ENCODE assay signal across 1 cellular context in the genomic region with DNA sequence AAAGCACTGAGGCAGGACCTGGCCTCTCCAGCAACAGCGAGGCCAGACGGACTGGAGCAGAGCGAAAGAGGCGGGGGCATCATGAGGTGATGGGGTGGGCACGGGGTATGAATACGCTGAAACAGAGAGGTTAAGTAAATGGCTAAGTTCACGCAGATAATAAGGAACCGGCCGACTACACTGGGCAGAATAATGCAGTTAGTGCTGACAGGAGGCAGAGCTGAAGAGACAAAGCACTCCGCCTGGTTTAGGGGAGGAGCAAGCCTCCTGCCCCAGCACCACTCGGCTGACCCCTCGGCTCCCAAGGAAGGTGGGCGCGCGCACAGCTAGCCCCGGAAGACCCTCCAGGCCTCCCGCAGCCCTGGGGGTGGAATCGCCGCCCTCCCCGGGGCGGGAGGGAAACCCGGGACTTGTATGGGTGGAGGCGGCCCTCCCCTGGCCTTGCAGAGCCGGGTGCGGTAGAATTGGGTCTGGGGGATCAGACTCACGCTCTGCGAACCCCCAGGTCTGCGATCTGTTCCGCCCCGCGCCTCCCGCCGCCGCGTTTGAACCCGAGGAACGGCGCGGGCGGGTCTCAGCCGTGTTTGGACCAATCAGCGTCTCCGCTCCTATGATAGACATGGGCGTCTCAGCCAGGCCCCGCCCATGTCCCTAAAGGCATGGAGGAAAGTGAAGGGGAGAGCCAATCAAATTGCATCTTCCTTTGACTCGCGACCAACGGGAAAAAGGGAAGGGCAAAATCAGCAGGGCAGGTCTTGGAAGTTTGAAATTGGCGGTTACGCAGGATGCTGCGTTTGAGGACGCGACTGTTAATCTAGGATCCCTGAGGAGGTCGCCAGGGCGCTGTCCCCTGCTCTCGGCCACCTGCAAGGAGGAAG.
TF ChIP-seq lines count a peak whose summit lies in the region.

A gene with protein sequence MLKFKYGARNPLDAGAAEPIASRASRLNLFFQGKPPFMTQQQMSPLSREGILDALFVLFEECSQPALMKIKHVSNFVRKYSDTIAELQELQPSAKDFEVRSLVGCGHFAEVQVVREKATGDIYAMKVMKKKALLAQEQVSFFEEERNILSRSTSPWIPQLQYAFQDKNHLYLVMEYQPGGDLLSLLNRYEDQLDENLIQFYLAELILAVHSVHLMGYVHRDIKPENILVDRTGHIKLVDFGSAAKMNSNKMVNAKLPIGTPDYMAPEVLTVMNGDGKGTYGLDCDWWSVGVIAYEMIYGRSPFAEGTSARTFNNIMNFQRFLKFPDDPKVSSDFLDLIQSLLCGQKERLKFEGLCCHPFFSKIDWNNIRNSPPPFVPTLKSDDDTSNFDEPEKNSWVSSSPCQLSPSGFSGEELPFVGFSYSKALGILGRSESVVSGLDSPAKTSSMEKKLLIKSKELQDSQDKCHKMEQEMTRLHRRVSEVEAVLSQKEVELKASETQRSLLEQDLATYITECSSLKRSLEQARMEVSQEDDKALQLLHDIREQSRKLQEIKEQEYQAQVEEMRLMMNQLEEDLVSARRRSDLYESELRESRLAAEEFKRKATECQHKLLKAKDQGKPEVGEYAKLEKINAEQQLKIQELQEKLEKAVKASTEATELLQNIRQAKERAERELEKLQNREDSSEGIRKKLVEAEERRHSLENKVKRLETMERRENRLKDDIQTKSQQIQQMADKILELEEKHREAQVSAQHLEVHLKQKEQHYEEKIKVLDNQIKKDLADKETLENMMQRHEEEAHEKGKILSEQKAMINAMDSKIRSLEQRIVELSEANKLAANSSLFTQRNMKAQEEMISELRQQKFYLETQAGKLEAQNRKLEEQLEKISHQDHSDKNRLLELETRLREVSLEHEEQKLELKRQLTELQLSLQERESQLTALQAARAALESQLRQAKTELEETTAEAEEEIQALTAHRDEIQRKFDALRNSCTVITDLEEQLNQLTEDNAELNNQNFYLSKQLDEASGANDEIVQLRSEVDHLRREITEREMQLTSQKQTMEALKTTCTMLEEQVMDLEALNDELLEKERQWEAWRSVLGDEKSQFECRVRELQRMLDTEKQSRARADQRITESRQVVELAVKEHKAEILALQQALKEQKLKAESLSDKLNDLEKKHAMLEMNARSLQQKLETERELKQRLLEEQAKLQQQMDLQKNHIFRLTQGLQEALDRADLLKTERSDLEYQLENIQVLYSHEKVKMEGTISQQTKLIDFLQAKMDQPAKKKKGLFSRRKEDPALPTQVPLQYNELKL (N-terminal part only) (minus strand): TSS at position 560 of the 878 bp plus-strand sequence. CDS start 1,152 bp downstream, outside the sequence.

TF ChIP-seq in HepG2, 621 proteins besides CTCF, POLR2A, EP300 and RAD21 (continued from another document and continues in another):
- TF ChIP-seq, protein P1, sequence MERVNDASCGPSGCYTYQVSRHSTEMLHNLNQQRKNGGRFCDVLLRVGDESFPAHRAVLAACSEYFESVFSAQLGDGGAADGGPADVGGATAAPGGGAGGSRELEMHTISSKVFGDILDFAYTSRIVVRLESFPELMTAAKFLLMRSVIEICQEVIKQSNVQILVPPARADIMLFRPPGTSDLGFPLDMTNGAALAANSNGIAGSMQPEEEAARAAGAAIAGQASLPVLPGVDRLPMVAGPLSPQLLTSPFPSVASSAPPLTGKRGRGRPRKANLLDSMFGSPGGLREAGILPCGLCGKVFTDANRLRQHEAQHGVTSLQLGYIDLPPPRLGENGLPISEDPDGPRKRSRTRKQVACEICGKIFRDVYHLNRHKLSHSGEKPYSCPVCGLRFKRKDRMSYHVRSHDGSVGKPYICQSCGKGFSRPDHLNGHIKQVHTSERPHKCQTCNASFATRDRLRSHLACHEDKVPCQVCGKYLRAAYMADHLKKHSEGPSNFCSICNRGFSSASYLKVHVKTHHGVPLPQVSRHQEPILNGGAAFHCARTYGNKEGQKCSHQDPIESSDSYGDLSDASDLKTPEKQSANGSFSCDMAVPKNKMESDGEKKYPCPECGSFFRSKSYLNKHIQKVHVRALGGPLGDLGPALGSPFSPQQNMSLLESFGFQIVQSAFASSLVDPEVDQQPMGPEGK (CRISPR knock-in tag; IDR thresholded peaks at IDR 0.05): no peak
- TF ChIP-seq, protein P2, sequence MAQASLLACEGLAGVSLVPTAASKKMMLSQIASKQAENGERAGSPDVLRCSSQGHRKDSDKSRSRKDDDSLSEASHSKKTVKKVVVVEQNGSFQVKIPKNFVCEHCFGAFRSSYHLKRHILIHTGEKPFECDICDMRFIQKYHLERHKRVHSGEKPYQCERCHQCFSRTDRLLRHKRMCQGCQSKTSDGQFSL (CRISPR knock-in tag; IDR thresholded peaks at IDR 0.05): no peak
- TF ChIP-seq HNF1A (IDR thresholded peaks at IDR 0.05; ENCODE audit: low read depth) (no peak), HNF1A (CRISPR knock-in tag; IDR thresholded peaks at IDR 0.05; ENCODE audit: borderline replicate concordance) (no peak), SALL1 (CRISPR knock-in tag; IDR thresholded peaks at IDR 0.05) (peak; percentile 60), GATAD1 (CRISPR knock-in tag; IDR thresholded peaks at IDR 0.05) (peak; percentile 89), ELF3 (CRISPR knock-in tag; IDR thresholded peaks at IDR 0.05) (no peak), ARID2 (CRISPR knock-in tag; IDR thresholded peaks at IDR 0.05; ENCODE audit: borderline replicate concordance) (peak; percentile 19; the same call in 1 of the 2 replicates), SNAI1 (CRISPR knock-in tag; IDR thresholded peaks at IDR 0.05; ENCODE audit: borderline replicate concordance) (no peak), ZNF674 (CRISPR knock-in tag; IDR thresholded peaks at IDR 0.05; ENCODE audit: low read depth) (no peak), ZNF3 (CRISPR knock-in tag; IDR thresholded peaks at IDR 0.05) (no peak), NR3C1 (CRISPR knock-in tag; IDR thresholded peaks at IDR 0.05) (no peak), CHD2 (IDR thresholded peaks at IDR 0.05; ENCODE audit: low read depth, low read length) (no peak), ZNF138 (CRISPR knock-in tag; IDR thresholded peaks at IDR 0.05; ENCODE audit: low read depth) (no peak), NFE2 (CRISPR knock-in tag; IDR thresholded peaks at IDR 0.05) (no peak), MAFF (IDR thresholded peaks at IDR 0.05; ENCODE audit: low read depth, low read length) (no peak), ZNF598 (CRISPR knock-in tag; IDR thresholded peaks at IDR 0.05; ENCODE audit: borderline replicate concordance) (peak; percentile 81; the same call in 1 of the 2 replicates), FIP1L1 (IDR thresholded peaks at IDR 0.05; ENCODE audit: borderline replicate concordance, insufficient read depth, low read depth, low read length) (no peak)
- TF ChIP-seq, protein P3, sequence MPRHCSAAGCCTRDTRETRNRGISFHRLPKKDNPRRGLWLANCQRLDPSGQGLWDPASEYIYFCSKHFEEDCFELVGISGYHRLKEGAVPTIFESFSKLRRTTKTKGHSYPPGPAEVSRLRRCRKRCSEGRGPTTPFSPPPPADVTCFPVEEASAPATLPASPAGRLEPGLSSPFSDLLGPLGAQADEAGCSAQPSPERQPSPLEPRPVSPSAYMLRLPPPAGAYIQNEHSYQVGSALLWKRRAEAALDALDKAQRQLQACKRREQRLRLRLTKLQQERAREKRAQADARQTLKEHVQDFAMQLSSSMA (CRISPR knock-in tag; IDR thresholded peaks at IDR 0.05): no peak
- TF ChIP-seq, protein P4, sequence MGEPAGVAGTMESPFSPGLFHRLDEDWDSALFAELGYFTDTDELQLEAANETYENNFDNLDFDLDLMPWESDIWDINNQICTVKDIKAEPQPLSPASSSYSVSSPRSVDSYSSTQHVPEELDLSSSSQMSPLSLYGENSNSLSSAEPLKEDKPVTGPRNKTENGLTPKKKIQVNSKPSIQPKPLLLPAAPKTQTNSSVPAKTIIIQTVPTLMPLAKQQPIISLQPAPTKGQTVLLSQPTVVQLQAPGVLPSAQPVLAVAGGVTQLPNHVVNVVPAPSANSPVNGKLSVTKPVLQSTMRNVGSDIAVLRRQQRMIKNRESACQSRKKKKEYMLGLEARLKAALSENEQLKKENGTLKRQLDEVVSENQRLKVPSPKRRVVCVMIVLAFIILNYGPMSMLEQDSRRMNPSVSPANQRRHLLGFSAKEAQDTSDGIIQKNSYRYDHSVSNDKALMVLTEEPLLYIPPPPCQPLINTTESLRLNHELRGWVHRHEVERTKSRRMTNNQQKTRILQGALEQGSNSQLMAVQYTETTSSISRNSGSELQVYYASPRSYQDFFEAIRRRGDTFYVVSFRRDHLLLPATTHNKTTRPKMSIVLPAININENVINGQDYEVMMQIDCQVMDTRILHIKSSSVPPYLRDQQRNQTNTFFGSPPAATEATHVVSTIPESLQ (CRISPR knock-in tag; conservative IDR thresholded peaks at IDR 0.05): no peak
- TF ChIP-seq, protein P5, sequence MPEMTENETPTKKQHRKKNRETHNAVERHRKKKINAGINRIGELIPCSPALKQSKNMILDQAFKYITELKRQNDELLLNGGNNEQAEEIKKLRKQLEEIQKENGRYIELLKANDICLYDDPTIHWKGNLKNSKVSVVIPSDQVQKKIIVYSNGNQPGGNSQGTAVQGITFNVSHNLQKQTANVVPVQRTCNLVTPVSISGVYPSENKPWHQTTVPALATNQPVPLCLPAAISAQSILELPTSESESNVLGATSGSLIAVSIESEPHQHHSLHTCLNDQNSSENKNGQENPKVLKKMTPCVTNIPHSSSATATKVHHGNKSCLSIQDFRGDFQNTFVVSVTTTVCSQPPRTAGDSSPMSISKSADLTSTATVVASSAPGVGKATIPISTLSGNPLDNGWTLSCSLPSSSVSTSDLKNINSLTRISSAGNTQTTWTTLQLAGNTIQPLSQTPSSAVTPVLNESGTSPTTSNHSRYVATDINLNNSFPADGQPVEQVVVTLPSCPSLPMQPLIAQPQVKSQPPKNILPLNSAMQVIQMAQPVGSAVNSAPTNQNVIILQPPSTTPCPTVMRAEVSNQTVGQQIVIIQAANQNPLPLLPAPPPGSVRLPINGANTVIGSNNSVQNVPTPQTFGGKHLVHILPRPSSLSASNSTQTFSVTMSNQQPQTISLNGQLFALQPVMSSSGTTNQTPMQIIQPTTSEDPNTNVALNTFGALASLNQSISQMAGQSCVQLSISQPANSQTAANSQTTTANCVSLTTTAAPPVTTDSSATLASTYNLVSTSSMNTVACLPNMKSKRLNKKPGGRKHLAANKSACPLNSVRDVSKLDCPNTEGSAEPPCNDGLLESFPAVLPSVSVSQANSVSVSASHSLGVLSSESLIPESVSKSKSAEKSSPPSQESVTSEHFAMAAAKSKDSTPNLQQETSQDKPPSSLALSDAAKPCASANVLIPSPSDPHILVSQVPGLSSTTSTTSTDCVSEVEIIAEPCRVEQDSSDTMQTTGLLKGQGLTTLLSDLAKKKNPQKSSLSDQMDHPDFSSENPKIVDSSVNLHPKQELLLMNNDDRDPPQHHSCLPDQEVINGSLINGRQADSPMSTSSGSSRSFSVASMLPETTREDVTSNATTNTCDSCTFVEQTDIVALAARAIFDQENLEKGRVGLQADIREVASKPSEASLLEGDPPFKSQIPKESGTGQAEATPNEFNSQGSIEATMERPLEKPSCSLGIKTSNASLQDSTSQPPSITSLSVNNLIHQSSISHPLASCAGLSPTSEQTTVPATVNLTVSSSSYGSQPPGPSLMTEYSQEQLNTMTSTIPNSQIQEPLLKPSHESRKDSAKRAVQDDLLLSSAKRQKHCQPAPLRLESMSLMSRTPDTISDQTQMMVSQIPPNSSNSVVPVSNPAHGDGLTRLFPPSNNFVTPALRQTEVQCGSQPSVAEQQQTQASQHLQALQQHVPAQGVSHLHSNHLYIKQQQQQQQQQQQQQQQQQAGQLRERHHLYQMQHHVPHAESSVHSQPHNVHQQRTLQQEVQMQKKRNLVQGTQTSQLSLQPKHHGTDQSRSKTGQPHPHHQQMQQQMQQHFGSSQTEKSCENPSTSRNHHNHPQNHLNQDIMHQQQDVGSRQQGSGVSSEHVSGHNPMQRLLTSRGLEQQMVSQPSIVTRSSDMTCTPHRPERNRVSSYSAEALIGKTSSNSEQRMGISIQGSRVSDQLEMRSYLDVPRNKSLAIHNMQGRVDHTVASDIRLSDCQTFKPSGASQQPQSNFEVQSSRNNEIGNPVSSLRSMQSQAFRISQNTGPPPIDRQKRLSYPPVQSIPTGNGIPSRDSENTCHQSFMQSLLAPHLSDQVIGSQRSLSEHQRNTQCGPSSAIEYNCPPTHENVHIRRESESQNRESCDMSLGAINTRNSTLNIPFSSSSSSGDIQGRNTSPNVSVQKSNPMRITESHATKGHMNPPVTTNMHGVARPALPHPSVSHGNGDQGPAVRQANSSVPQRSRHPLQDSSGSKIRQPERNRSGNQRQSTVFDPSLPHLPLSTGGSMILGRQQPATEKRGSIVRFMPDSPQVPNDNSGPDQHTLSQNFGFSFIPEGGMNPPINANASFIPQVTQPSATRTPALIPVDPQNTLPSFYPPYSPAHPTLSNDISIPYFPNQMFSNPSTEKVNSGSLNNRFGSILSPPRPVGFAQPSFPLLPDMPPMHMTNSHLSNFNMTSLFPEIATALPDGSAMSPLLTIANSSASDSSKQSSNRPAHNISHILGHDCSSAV (CRISPR knock-in tag; IDR thresholded peaks at IDR 0.05; ENCODE audit: borderline replicate concordance): no peak
- TF ChIP-seq, protein P6, sequence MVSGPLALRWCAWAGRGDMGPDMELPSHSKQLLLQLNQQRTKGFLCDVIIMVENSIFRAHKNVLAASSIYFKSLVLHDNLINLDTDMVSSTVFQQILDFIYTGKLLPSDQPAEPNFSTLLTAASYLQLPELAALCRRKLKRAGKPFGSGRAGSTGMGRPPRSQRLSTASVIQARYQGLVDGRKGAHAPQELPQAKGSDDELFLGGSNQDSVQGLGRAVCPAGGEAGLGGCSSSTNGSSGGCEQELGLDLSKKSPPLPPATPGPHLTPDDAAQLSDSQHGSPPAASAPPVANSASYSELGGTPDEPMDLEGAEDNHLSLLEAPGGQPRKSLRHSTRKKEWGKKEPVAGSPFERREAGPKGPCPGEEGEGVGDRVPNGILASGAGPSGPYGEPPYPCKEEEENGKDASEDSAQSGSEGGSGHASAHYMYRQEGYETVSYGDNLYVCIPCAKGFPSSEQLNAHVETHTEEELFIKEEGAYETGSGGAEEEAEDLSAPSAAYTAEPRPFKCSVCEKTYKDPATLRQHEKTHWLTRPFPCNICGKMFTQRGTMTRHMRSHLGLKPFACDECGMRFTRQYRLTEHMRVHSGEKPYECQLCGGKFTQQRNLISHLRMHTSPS (CRISPR knock-in tag; IDR thresholded peaks at IDR 0.05; ENCODE audit: low read depth): no peak
